ENCODE assay signal across 9 cellular contexts in the genomic region with DNA sequence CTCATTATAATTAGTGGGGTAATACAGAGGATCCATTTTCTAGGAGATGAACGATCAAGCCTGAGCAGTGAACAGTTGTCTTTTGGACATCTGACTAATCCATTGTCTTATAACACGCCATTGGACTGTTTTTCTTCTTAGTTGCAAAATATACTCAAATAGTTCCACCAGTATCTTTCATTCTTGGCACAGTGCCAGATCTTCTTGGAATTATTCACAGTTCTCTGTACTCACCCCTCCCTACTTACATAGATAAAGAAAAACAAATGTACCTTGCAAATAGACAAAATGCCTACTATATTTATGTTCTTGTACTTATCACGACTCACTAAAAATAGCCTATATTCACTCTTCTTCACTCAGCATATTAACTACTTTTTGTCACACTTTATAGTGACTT. TPM values are rescaled to one million over a fixed set of nuclear protein-coding genes. Genes with fewer than 3 reads are reported as not detected.
DNase-seq lines count a peak whose midpoint lies in the region; ATAC-seq and TF ChIP-seq lines count a peak whose summit lies in the region.
"Had no signal": no experiment of that assay in that cellular context is flagged by ENCODE, and none has a peak within 500 bp of the region (broad histone marks: within the 10 kb centered on the region; RNA-seq: fewer than 3 reads in every experiment).

No MANE protein-coding gene starts in this region.

- peaks cover 4% of the 10 kb centered on the region for H3K27me3 Mint-ChIP-seq in CD4-positive, CD25-positive, alpha-beta regulatory T cell
- H3K27me3 Mint-ChIP-seq in activated T-cell treated with anti-CD3 and anti-CD28 coated beads, Interleukin-2, amount 50 U/mL, for 4 hours (ENCODE audit: low read depth), result no peaks in the 10 kb centered on the region

- H3K9me3 Mint-ChIP-seq in CD4-positive, CD25-positive, alpha-beta regulatory T cell, result no peaks in the 10 kb centered on the region
- no peaks in the 10 kb centered on the region for H3K9me3 Mint-ChIP-seq in activated T-cell treated with anti-CD3 and anti-CD28 coated beads, Interleukin-2, amount 50 U/mL, for 4 hours

- H3K27me3 ChIP-seq in CD4-positive, CD25-positive, alpha-beta regulatory T cell (ENCODE audit: control insufficient read depth, insufficient read depth, low read length), result no peaks in the 10 kb centered on the region
- H3K27me3 ChIP-seq: SJCRH30, thyroid gland had no signal

- peak overlapping the region; percentile 2 to 71 (median 36) for H3K4me3 Mint-ChIP-seq in CD4-positive, CD25-positive, alpha-beta regulatory T cell
- no peak overlapping the region for H3K4me3 Mint-ChIP-seq in activated T-cell treated with anti-CD3 and anti-CD28 coated beads, Interleukin-2, amount 50 U/mL, for 4 hours

- no peaks in the 10 kb centered on the region for H3K36me3 Mint-ChIP-seq in CD4-positive, CD25-positive, alpha-beta regulatory T cell
- H3K36me3 Mint-ChIP-seq in activated T-cell treated with anti-CD3 and anti-CD28 coated beads, Interleukin-2, amount 50 U/mL, for 4 hours (ENCODE audit: insufficient read depth), result no peaks in the 10 kb centered on the region

- no peaks in the 10 kb centered on the region for H3K36me3 ChIP-seq in CD4-positive, CD25-positive, alpha-beta regulatory T cell (ENCODE audit: control insufficient read depth, insufficient read depth, low read length)
- H3K36me3 ChIP-seq in mucosa of descending colon (ENCODE audit: low read depth), result no peaks in the 10 kb centered on the region
- H3K36me3 ChIP-seq: SJCRH30, thyroid gland had no signal

- H3K4me3 ChIP-seq in CD4-positive, CD25-positive, alpha-beta regulatory T cell (ENCODE audit: low read depth, low read length), result no peak overlapping the region
- no peak overlapping the region for H3K4me3 ChIP-seq in mucosa of descending colon
- H3K4me3 ChIP-seq: SJCRH30, thyroid gland had no signal

- no peaks in the 10 kb centered on the region for H3K9me3 ChIP-seq in CD4-positive, CD25-positive, alpha-beta regulatory T cell (ENCODE audit: control insufficient read depth in 2 of 2, low read length in 2 of 2)
- H3K9me3 ChIP-seq in mucosa of descending colon, result no peaks in the 10 kb centered on the region
- H3K9me3 ChIP-seq: SJCRH30, thyroid gland had no signal

- H3K4me1 Mint-ChIP-seq in CD4-positive, CD25-positive, alpha-beta regulatory T cell, result peaks cover 0 to 38% (median 23%) of the 10 kb centered on the region in 4 donors
- H3K4me1 Mint-ChIP-seq in activated T-cell treated with anti-CD3 and anti-CD28 coated beads, Interleukin-2, amount 50 U/mL, for 4 hours (ENCODE audit: low read depth), result peaks cover 34% of the 10 kb centered on the region

- intact Hi-C loops in mucosa of descending colon (cut with DNase I, micrococcal nuclease), result no loop called here

- TF ChIP-seq CTCF in mucosa of descending colon (IDR thresholded peaks at IDR 0.05), result no peak

- H3K4me1 ChIP-seq in CD4-positive, CD25-positive, alpha-beta regulatory T cell (ENCODE audit: control insufficient read depth, insufficient read depth, low read length, poor library complexity, severe bottlenecking), result peaks cover 16% of the 10 kb centered on the region
- peaks cover 47% of the 10 kb centered on the region for H3K4me1 ChIP-seq in mucosa of descending colon (ENCODE audit: low read depth)
- H3K4me1 ChIP-seq: SJCRH30 had no signal

- no peak overlapping the region for H3K27ac ChIP-seq in CD4-positive, CD25-positive, alpha-beta regulatory T cell (ENCODE audit: insufficient read depth, low read length, poor library complexity, severe bottlenecking)
- H3K27ac ChIP-seq: parathyroid adenoma, SJCRH30, thyroid gland had no signal

- DNase-seq in CD4-positive, CD25-positive, alpha-beta regulatory T cell, result peak in 1 of 3 donors; percentile 84
- DNase-seq in NCI-H2227 treated with DMSO at 0.1 percent for 48 hours (lab: John Stamatoyannopoulos, UW) (peak; percentile 11), fibroblast of the conjunctiva (ENCODE audit: low read depth) (peak; percentile 68), mucosa of descending colon (no peak)
- DNase-seq in stimulated activated CD4-positive, alpha-beta T cell treated with anti-CD3 and anti-CD28 coated beads, Interleukin-1b, Interleukin-23, amount 100 ng/mL, for 48 hours, result no peak
- no peak for DNase-seq in activated T-cell treated with anti-CD3 and anti-CD28 coated beads, Interleukin-2, amount 50 U/mL, for 4 hours
- DNase-seq: thyroid gland had no signal

- peak in 1 of 2 donors; percentile 5 for ATAC-seq in CD4-positive, CD25-positive, alpha-beta regulatory T cell (ENCODE audit: low read depth in 2 of 2)
- ATAC-seq in mucosa of descending colon, result no peak
- ATAC-seq in activated T-cell treated with anti-CD3 and anti-CD28 coated beads, Interleukin-2, amount 50 U/mL, for 4 hours, result no peak

- peak overlapping the region; percentile 0 to 91 (median 23) for H3K27ac Mint-ChIP-seq in CD4-positive, CD25-positive, alpha-beta regulatory T cell

RNA-seq across cellular contexts. Expression of gene CBLN3, which starts 3.8 kb away (rescaled TPM):
- total RNA-seq in CD4-positive, CD25-positive, alpha-beta regulatory T cell, result 3.2 TPM
- under 1 TPM; 0.10 to 0.32 (median 0.11) TPM for polyA plus RNA-seq in CD4-positive, CD25-positive, alpha-beta regulatory T cell
- 1 to 10 TPM; 2.2 to 3.9 (median 2.6) TPM for total RNA-seq in mucosa of descending colon
- 1 to 10 TPM; 3.1 to 5.6 (median 3.6) TPM for total RNA-seq in activated T-cell treated with anti-CD3 and anti-CD28 coated beads, Interleukin-2, amount 50 U/mL, for 4 hours

RNA-seq across cellular contexts. Expression of gene KHNYN, which starts 4.0 kb away (rescaled TPM):
- total RNA-seq in CD4-positive, CD25-positive, alpha-beta regulatory T cell, result 139 TPM
- 10 to 100 TPM; 12.4 to 16.5 (median 15.0) TPM for polyA plus RNA-seq in CD4-positive, CD25-positive, alpha-beta regulatory T cell
- 100 to 1,000 TPM in 1 of 3 donors, 10 to 100 TPM in 2; 85.9 to 102 (median 86.9) TPM for total RNA-seq in mucosa of descending colon
- 10 to 100 TPM; 53.2 to 65.1 (median 56.5) TPM for total RNA-seq in activated T-cell treated with anti-CD3 and anti-CD28 coated beads, Interleukin-2, amount 50 U/mL, for 4 hours

RNA-seq across cellular contexts. Expression of gene SDR39U1, which starts 16.9 kb away (rescaled TPM):
- total RNA-seq in CD4-positive, CD25-positive, alpha-beta regulatory T cell, result 79.9 TPM
- 10 to 100 TPM; 46.1 to 63.1 (median 60.5) TPM for polyA plus RNA-seq in CD4-positive, CD25-positive, alpha-beta regulatory T cell
- total RNA-seq in mucosa of descending colon, result 10 to 100 TPM; 43.3 to 64.1 (median 47.1) TPM
- 10 to 100 TPM; 52.6 to 59.9 (median 59.4) TPM for total RNA-seq in activated T-cell treated with anti-CD3 and anti-CD28 coated beads, Interleukin-2, amount 50 U/mL, for 4 hours

RNA-seq across cellular contexts. Expression of gene NYNRIN, which starts 26.9 kb away (rescaled TPM):
- total RNA-seq in CD4-positive, CD25-positive, alpha-beta regulatory T cell, result 0.22 TPM
- polyA plus RNA-seq in CD4-positive, CD25-positive, alpha-beta regulatory T cell, result under 1 TPM in 1 of 4 donors, not detected in 3; 0.02 TPM
- total RNA-seq in mucosa of descending colon, result 10 to 100 TPM; 12.1 to 15.8 (median 13.4) TPM
- under 1 TPM in 2 of 3 donors, not detected in 1; 0.03 to 0.05 TPM for total RNA-seq in activated T-cell treated with anti-CD3 and anti-CD28 coated beads, Interleukin-2, amount 50 U/mL, for 4 hours

RNA-seq across cellular contexts. Expression of gene NFATC4, which starts 57.7 kb away (rescaled TPM):
- total RNA-seq in CD4-positive, CD25-positive, alpha-beta regulatory T cell, result not detected
- not detected for polyA plus RNA-seq in CD4-positive, CD25-positive, alpha-beta regulatory T cell
- total RNA-seq in mucosa of descending colon, result 100 to 1,000 TPM in 1 of 3 donors, 10 to 100 TPM in 2; 11.9 to 112 (median 25.2) TPM
- total RNA-seq in activated T-cell treated with anti-CD3 and anti-CD28 coated beads, Interleukin-2, amount 50 U/mL, for 4 hours, result under 1 TPM; 0.13 to 0.38 (median 0.32) TPM

Comparison
In these comparisons a context has a peak if more than half of its experiments do, and no peak if none do; other contexts are left out.
1. DNase-seq: peak in NCI-H2227 treated with DMSO at 0.1 percent for 48 hours (single experiment) and fibroblast of the conjunctiva (single experiment); none in mucosa of descending colon (0 of 3), stimulated activated CD4-positive, alpha-beta T cell treated with anti-CD3 and anti-CD28 coated beads, Interleukin-1b, Interleukin-23, amount 100 ng/mL, for 48 hours (single experiment) and activated T-cell treated with anti-CD3 and anti-CD28 coated beads, Interleukin-2, amount 50 U/mL, for 4 hours (single experiment).